Comparison of ENCODE assay signal across 21 cellular contexts in the genomic region with DNA sequence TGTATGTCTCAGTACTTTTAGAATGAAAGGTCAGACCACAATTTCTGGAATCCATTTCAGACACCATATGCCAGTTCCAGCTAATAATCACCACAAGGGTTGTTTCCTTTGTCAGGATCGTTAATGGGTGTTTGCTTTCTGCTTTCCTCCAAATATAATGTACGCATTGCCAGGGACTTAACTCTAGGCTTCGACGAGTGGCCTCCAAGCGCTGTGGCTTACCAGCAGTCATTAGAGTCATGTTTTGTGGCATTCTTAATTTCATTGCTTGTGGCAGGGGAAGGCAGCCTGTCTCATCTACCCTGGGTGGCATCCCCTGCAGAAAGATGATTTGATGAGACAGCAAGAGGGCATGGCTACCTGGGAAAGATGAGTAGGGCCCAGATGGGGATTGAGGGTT. TPM values are rescaled to one million over a fixed set of nuclear protein-coding genes. Genes with fewer than 3 reads are reported as not detected.
A peak's percentile ranks its signal among the peaks of the same experiment; 100 is the strongest.
DNase-seq lines count a peak whose midpoint lies in the region; ATAC-seq and TF ChIP-seq lines count a peak whose summit lies in the region.
"Had no signal": no experiment of that assay in that cellular context is flagged by ENCODE, and none has a peak within 500 bp of the region (broad histone marks: within the 10 kb centered on the region; RNA-seq: fewer than 3 reads in every experiment).

No MANE protein-coding gene starts in this region.

- H3K27me3 ChIP-seq in spleen (replicated peaks in 1 of 7), result no peaks in the 10 kb centered on the region
- H3K27me3 ChIP-seq: left lung, right lobe of liver, uterus had no signal

- TF ChIP-seq CTCF in spleen (IDR thresholded peaks at IDR 0.05 in 8 of 11, conservative IDR thresholded peaks at IDR 0.05 in 3 of 11) (no peak), GM13977 (IDR thresholded peaks at IDR 0.05; ENCODE audit: extremely low read depth, insufficient read depth, missing control alignments) (no peak)

- no peak for DNase-seq in activated T-cell treated with anti-CD3 and anti-CD28 coated beads, Interleukin-2, amount 50 U/mL, for 72 hours
- DNase-seq in activated T-cell treated with anti-CD3 and anti-CD28 coated beads for 4 hours (no peak), NCI-H146 treated with DMSO at 0.1 percent for 48 hours (lab: John Stamatoyannopoulos, UW; ENCODE audit: unreplicated experiment) (peak; percentile 16), spleen (peak; percentile 25), GM13977 (ENCODE audit: low spot score) (no peak), Right ventricle myocardium inferior (ENCODE audit: missing footprints) (no peak)
- DNase-seq in activated naive CD8-positive, alpha-beta T cell treated with anti-CD3 and anti-CD28 coated beads, Interleukin-2, amount 50 U/mL, for 24 hours, result no peak
- DNase-seq: activated CD4-positive, alpha-beta T cell treated with anti-CD3 and anti-CD28 coated beads, Interleukin-2, amount 50 U/mL, for 4 hours; amniotic stem cell; CD8-positive, alpha-beta T cell; effector CD4-positive, alpha-beta T cell; GOT3; left lung; mucosa of descending colon; NCI-H2171 treated with DMSO at 0.1 percent for 48 hours; right lobe of liver; stimulated activated CD4-positive, alpha-beta T cell treated with anti-CD3 and anti-CD28 coated beads, Interleukin-1b, Interleukin-23, amount 100 ng/mL, for 48 hours; SW 1271; uterus had no signal

- H3K9me3 Mint-ChIP-seq in activated T-cell treated with anti-CD3 and anti-CD28 coated beads, Interleukin-2, amount 50 U/mL, for 72 hours, result no peaks in the 10 kb centered on the region
- H3K9me3 Mint-ChIP-seq in activated naive CD8-positive, alpha-beta T cell treated with anti-CD3 and anti-CD28 coated beads, Interleukin-2, amount 50 U/mL, for 24 hours, result no peaks in the 10 kb centered on the region
- H3K9me3 Mint-ChIP-seq: activated T-helper 1 cell treated with anti-CD3 and anti-CD28 coated beads, Interleukin-12 subunit alpha, Interleukin-12 subunit beta, Interleukin-2, Interleukin-4 antibody, amounts not matched to agents 30 ng/mL and 10 ng/mL and 1 ng/mL, durations not matched to agents 14 hours and 24 hours and 36 hours; CD8-positive, alpha-beta T cell had no signal

- TF ChIP-seq POLR2A in spleen (IDR thresholded peaks at IDR 0.05), result no peak

- no peaks in the 10 kb centered on the region for H3K27me3 Mint-ChIP-seq in activated T-cell treated with anti-CD3 and anti-CD28 coated beads, Interleukin-2, amount 50 U/mL, for 72 hours (ENCODE audit: low read depth)
- no peaks in the 10 kb centered on the region for H3K27me3 Mint-ChIP-seq in activated naive CD8-positive, alpha-beta T cell treated with anti-CD3 and anti-CD28 coated beads, Interleukin-2, amount 50 U/mL, for 24 hours

- H3K27ac Mint-ChIP-seq in activated T-cell treated with anti-CD3 and anti-CD28 coated beads, Interleukin-2, amount 50 U/mL, for 72 hours, result peak overlapping the region; percentile 72
- peak overlapping the region; percentile 62 for H3K27ac Mint-ChIP-seq in activated naive CD8-positive, alpha-beta T cell treated with anti-CD3 and anti-CD28 coated beads, Interleukin-2, amount 50 U/mL, for 24 hours
- H3K27ac Mint-ChIP-seq: activated T-helper 1 cell treated with anti-CD3 and anti-CD28 coated beads, Interleukin-12 subunit alpha, Interleukin-12 subunit beta, Interleukin-2, Interleukin-4 antibody, amounts not matched to agents 30 ng/mL and 10 ng/mL and 1 ng/mL, durations not matched to agents 14 hours and 24 hours and 36 hours; CD8-positive, alpha-beta T cell had no signal

- H3K4me3 Mint-ChIP-seq in activated T-cell treated with anti-CD3 and anti-CD28 coated beads, Interleukin-2, amount 50 U/mL, for 72 hours, result no peak overlapping the region
- H3K4me3 Mint-ChIP-seq in activated naive CD8-positive, alpha-beta T cell treated with anti-CD3 and anti-CD28 coated beads, Interleukin-2, amount 50 U/mL, for 24 hours, result no peak overlapping the region
- H3K4me3 Mint-ChIP-seq: activated T-helper 1 cell treated with anti-CD3 and anti-CD28 coated beads, Interleukin-12 subunit alpha, Interleukin-12 subunit beta, Interleukin-2, Interleukin-4 antibody, amounts not matched to agents 30 ng/mL and 10 ng/mL and 1 ng/mL, durations not matched to agents 14 hours and 24 hours and 36 hours; CD8-positive, alpha-beta T cell had no signal

- peaks cover 7% of the 10 kb centered on the region for H3K4me1 Mint-ChIP-seq in activated T-cell treated with anti-CD3 and anti-CD28 coated beads, Interleukin-2, amount 50 U/mL, for 72 hours (ENCODE audit: low read depth)
- peaks cover 17% of the 10 kb centered on the region for H3K4me1 Mint-ChIP-seq in activated naive CD8-positive, alpha-beta T cell treated with anti-CD3 and anti-CD28 coated beads, Interleukin-2, amount 50 U/mL, for 24 hours

- H3K36me3 ChIP-seq in spleen, result peaks cover 0 to 93% (median 83%) of the 10 kb centered on the region in 6 donors
- H3K36me3 ChIP-seq: uterus had no signal

- peaks cover 13 to 58% of the 10 kb centered on the region in 2 donors for H3K36me3 Mint-ChIP-seq in activated T-cell treated with anti-CD3 and anti-CD28 coated beads, Interleukin-2, amount 50 U/mL, for 72 hours (ENCODE audit: insufficient read depth in 2 of 2)
- H3K36me3 Mint-ChIP-seq in activated naive CD8-positive, alpha-beta T cell treated with anti-CD3 and anti-CD28 coated beads, Interleukin-2, amount 50 U/mL, for 24 hours (ENCODE audit: low read depth), result peaks cover 73% of the 10 kb centered on the region

- H3K27ac ChIP-seq in spleen, result no peak overlapping the region
- H3K27ac ChIP-seq: left lung, right lobe of liver, uterus had no signal

- intact Hi-C loops in spleen (cut with DNase I; ENCODE audit: low total_unique reads), result no loop called here
- intact Hi-C loops in Right ventricle myocardium inferior (cut with DNase I), result no loop called here

- peaks cover 0 to 48% (median 21%) of the 10 kb centered on the region in 6 donors for H3K4me1 ChIP-seq in spleen
- H3K4me1 ChIP-seq: uterus had no signal

- no peaks in the 10 kb centered on the region for H3K9me3 ChIP-seq in spleen
- H3K9me3 ChIP-seq: left lung, mucosa of descending colon, right lobe of liver, uterus had no signal

- H3K4me3 ChIP-seq in spleen, result no peak overlapping the region
- H3K4me3 ChIP-seq: left lung, mucosa of descending colon, right lobe of liver, uterus had no signal

- ATAC-seq in activated T-cell treated with anti-CD3 and anti-CD28 coated beads, Interleukin-2, amount 50 U/mL, for 72 hours (replicated peaks in 1 of 2), result no peak
- no peak for ATAC-seq in activated naive CD8-positive, alpha-beta T cell treated with anti-CD3 and anti-CD28 coated beads, Interleukin-2, amount 50 U/mL, for 24 hours
- ATAC-seq in Right ventricle myocardium inferior (no peak), HG03175 (IDR thresholded peaks at IDR 0.05; ENCODE audit: unreplicated experiment) (no peak)
- ATAC-seq: CD8-positive, alpha-beta T cell; left lung; mucosa of descending colon; right lobe of liver had no signal

- 92 to 96% (median 95%) methylated on average over 5 of the region's 5 CpGs for WGBS in spleen, 5 donors

- in situ Hi-C loops in GM13977 (cut with MboI; ENCODE audit: low pct_unique_long_range_greater_than_20kb, low sequenced_read_pairs, unreplicated experiment), result no loop called here

RNA-seq across cellular contexts. Expression of a gene that starts 22.5 kb away (rescaled TPM):
- 100 to 1,000 TPM; 108 to 112 TPM for total RNA-seq in activated T-cell treated with anti-CD3 and anti-CD28 coated beads, Interleukin-2, amount 50 U/mL, for 72 hours
- total RNA-seq in spleen (100 to 1,000 TPM in 5 of 7 donors, 10 to 100 TPM in 2; 94.5 to 161 (median 112) TPM), Right ventricle myocardium inferior (59.8 TPM)
- polyA plus RNA-seq in spleen, result 10 to 100 TPM; 41.7 to 70.0 (median 64.8) TPM

RNA-seq across cellular contexts. Expression of a gene that starts 22.8 kb away (rescaled TPM):
- total RNA-seq in activated T-cell treated with anti-CD3 and anti-CD28 coated beads, Interleukin-2, amount 50 U/mL, for 72 hours, result 100 to 1,000 TPM in 1 of 2 donors, 10 to 100 TPM in 1; 83.2 to 106 TPM
- total RNA-seq in spleen, result 100 to 1,000 TPM in 6 of 7 donors, 10 to 100 TPM in 1; 73.4 to 146 (median 117) TPM
- polyA plus RNA-seq in spleen, result 10 to 100 TPM; 34.8 to 90.6 (median 60.1) TPM
- 43.7 TPM for total RNA-seq in Right ventricle myocardium inferior

RNA-seq across cellular contexts. Expression of a gene that starts 34.9 kb away (rescaled TPM):
- total RNA-seq in activated T-cell treated with anti-CD3 and anti-CD28 coated beads, Interleukin-2, amount 50 U/mL, for 72 hours, result 10 to 100 TPM; 33.8 to 34.1 TPM
- total RNA-seq in spleen, result 10 to 100 TPM; 15.7 to 41.0 (median 36.8) TPM
- 10 to 100 TPM; 71.0 to 89.5 (median 78.0) TPM for polyA plus RNA-seq in spleen
- total RNA-seq in Right ventricle myocardium inferior, result 172 TPM

RNA-seq across cellular contexts. Expression of a gene that starts 35.4 kb away (rescaled TPM):
- 1 to 10 TPM; 3.0 to 5.1 TPM for total RNA-seq in activated T-cell treated with anti-CD3 and anti-CD28 coated beads, Interleukin-2, amount 50 U/mL, for 72 hours
- total RNA-seq in spleen (1 to 10 TPM; 1.9 to 8.8 (median 3.1) TPM), Right ventricle myocardium inferior (3.9 TPM)
- polyA plus RNA-seq in spleen, result 1 to 10 TPM; 3.3 to 5.5 (median 3.8) TPM

RNA-seq across cellular contexts. Expression of a gene that starts 44.7 kb away (rescaled TPM):
- total RNA-seq in activated T-cell treated with anti-CD3 and anti-CD28 coated beads, Interleukin-2, amount 50 U/mL, for 72 hours, result 1,000 to 10,000 TPM; 1,272 to 1,302 TPM
- total RNA-seq in spleen, result 100 to 1,000 TPM; 294 to 922 (median 652) TPM
- 1,000 to 10,000 TPM; 2,501 to 2,825 (median 2,795) TPM for polyA plus RNA-seq in spleen
- total RNA-seq in Right ventricle myocardium inferior, result 435 TPM

Comparison
In these comparisons a context has a peak if more than half of its experiments do, and no peak if none do; other contexts are left out.
1. DNase-seq: peak in NCI-H146 treated with DMSO at 0.1 percent for 48 hours (single experiment) and spleen (single experiment); none in activated T-cell treated with anti-CD3 and anti-CD28 coated beads, Interleukin-2, amount 50 U/mL, for 72 hours (0 of 2), activated T-cell treated with anti-CD3 and anti-CD28 coated beads for 4 hours (single experiment), activated naive CD8-positive, alpha-beta T cell treated with anti-CD3 and anti-CD28 coated beads, Interleukin-2, amount 50 U/mL, for 24 hours (single experiment), GM13977 (single experiment) and Right ventricle myocardium inferior (single experiment).